27 cellular contexts compared by ENCODE assay signal in genomic region chr2:61807036-61807757, GRCh38. TPM values are rescaled to one million over a fixed set of nuclear protein-coding genes. Genes with fewer than 3 reads are reported as not detected.
DNase-seq lines count a peak whose midpoint lies in the region; ATAC-seq, FAIRE-seq and TF ChIP-seq lines count a peak whose summit lies in the region.
"Had no signal": no experiment of that assay in that cellular context is flagged by ENCODE, and none has a peak within 500 bp of the region (broad histone marks: within the 10 kb centered on the region; RNA-seq: fewer than 3 reads in every experiment).

No MANE protein-coding gene starts in this region.

- H3K36me3 ChIP-seq in MM.1S (replicated peaks; ENCODE audit: insufficient read depth, low read length) (no peaks in the 10 kb centered on the region), GM12878 (ENCODE audit: control insufficient read depth in 2 of 2, insufficient read depth in 2 of 2, low read length in 1 of 2) (no peaks in the 10 kb centered on the region)
- H3K36me3 ChIP-seq: HAP-1, SJSA1 had no signal

- H3F3A ChIP-seq in MM.1S (ENCODE audit: insufficient read depth, low read length) = peaks cover 15% of the 10 kb centered on the region; the same call in 1 of the 2 replicates

- H3K9me3 Mint-ChIP-seq in T-helper 2 cell treated with Interferon-gamma antibody and Interleukin-4, amounts not matched to agents 5 μg/mL and 100 μg/mL, for 36 hours = no peaks in the 10 kb centered on the region
- H3K9me3 Mint-ChIP-seq: HFFc6, IgD-negative memory B cell, T-cell had no signal

- no peaks in the 10 kb centered on the region for H3K27me3 ChIP-seq in MM.1S (replicated peaks; ENCODE audit: insufficient read depth, low read length)
- H3K27me3 ChIP-seq in GM12878 (replicated peaks in 1 of 2; ENCODE audit: control insufficient read depth in 2 of 2, insufficient read depth in 2 of 2, low read length in 1 of 2) = no peaks in the 10 kb centered on the region
- H3K27me3 ChIP-seq: SJSA1 had no signal

- POLR2A ChIA-PET in A549 (lab: Yijun Ruan, JAX) = interaction anchor here (0.7 kb wide), 3 partner anchors 43 to 662 kb away, joined by 4 to 8 read pairs (median 4); no protein-coding TSS in a partner anchor
- POLR2A ChIA-PET in GM12878 (lab: Charles Lee) = interaction anchor here (0.9 kb wide), 1 partner anchor 270 kb away, joined by 5 read pairs; no protein-coding TSS in a partner anchor

- TF ChIP-seq CTCF in A549 (IDR thresholded peaks at IDR 0.05) (no peak), GM13976 (IDR thresholded peaks at IDR 0.05; ENCODE audit: borderline replicate concordance, control extremely low read depth, extremely low read depth, insufficient read depth, missing control alignments) (no peak), MM.1S (IDR thresholded peaks at IDR 0.05; ENCODE audit: low read length) (no peak), GM12878 (IDR thresholded peaks at IDR 0.05 in 2 of 3, conservative IDR thresholded peaks at IDR 0.05 in 1 of 3; ENCODE audit: control insufficient read depth in 2 of 3, extremely low read depth in 1 of 3, insufficient read depth in 1 of 3, low read depth in 3 of 3, low read length in 3 of 3) (no peak)

- intact Hi-C loops in GM12878 (cut with micrococcal nuclease; ENCODE audit: unreplicated experiment) = no loop called here

- TF ChIP-seq POLR2A in A549 (IDR thresholded peaks at IDR 0.05; ENCODE audit: low read length) (no peak), GM12878 (IDR thresholded peaks at IDR 0.05; ENCODE audit: low read depth, low read length) (no peak)

- H3K4me1 ChIP-seq in A549 (no peaks in the 10 kb centered on the region), MM.1S (ENCODE audit: low read length) (peaks cover 14% of the 10 kb centered on the region), GM12878 (ENCODE audit: control insufficient read depth, insufficient read depth, low read length) (peaks cover 8% of the 10 kb centered on the region)
- H3K4me1 ChIP-seq: HAP-1, SJSA1 had no signal

- H3K9ac ChIP-seq in MM.1S (ENCODE audit: low read length) (no peak overlapping the region), GM12878 (ENCODE audit: control insufficient read depth, insufficient read depth, low read length) (no peak overlapping the region; the same call in 1 of the 2 replicates)
- H3K9ac ChIP-seq: KMS-11 had no signal

- 77% methylated on average over 3 of the region's 3 CpGs for WGBS in A549 (ENCODE audit: missing lambda C conversion rate)
- WGBS in GM12878 (ENCODE audit: insufficient coverage, insufficient replicate concordance, low lambda C conversion rate, missing lambda C conversion rate) = 43% methylated on average over 3 of the region's 3 CpGs

- H3K4me3 Mint-ChIP-seq in T-helper 2 cell treated with Interferon-gamma antibody and Interleukin-4, amounts not matched to agents 5 μg/mL and 100 μg/mL, for 36 hours = no peak overlapping the region
- H3K4me3 Mint-ChIP-seq: HFFc6, T-cell had no signal

- no TSS peak for BruUV-seq in GM12878 (replicated peaks; lab: Mats Ljungman, UMichigan)

- ATAC-seq in A549 (no peak), GM12878 (peak; percentile 75), left lobe of liver (no peak)
- ATAC-seq: PC-3, T-cell had no signal

- SMC1A ChIA-PET in GM12878 (lab: Charles Lee; ENCODE audit: uncharacterized antibody, unreplicated experiment) = interaction anchor here (0.8 to 1.0 kb wide), 3 partner anchors 32 to 46 kb away, joined by 3 read pairs; partner anchors contain the start of gene FAM161A

- H3K4me1 Mint-ChIP-seq in T-helper 2 cell treated with Interferon-gamma antibody and Interleukin-4, amounts not matched to agents 5 μg/mL and 100 μg/mL, for 36 hours (ENCODE audit: low read depth) = peaks cover 2% of the 10 kb centered on the region

- TF ChIP-seq EP300 in A549 (IDR thresholded peaks at IDR 0.05) (no peak), GM12878 (IDR thresholded peaks at IDR 0.05; ENCODE audit: borderline replicate concordance in 1 of 2, control insufficient read depth in 1 of 2, low read depth in 2 of 2, low read length in 2 of 2) (no peak)

- CTCF ChIA-PET in A549 (lab: Yijun Ruan, JAX) (interaction anchor here (0.5 to 0.7 kb wide), 2 partner anchors 249 to 600 kb away, joined by 3 read pairs; no protein-coding TSS in a partner anchor), GM12878 (lab: Yijun Ruan, JAX) (interaction anchor here (0.6 to 1.5 kb wide), 4 partner anchors 18 to 582 kb away, joined by 3 read pairs; no protein-coding TSS in a partner anchor)

- H3K79me2 ChIP-seq in MM.1S (ENCODE audit: low read length) (no peaks in the 10 kb centered on the region), GM12878 (ENCODE audit: control insufficient read depth, insufficient read depth, low read length) (no peaks in the 10 kb centered on the region)

- H4K20me1 ChIP-seq in MM.1S (ENCODE audit: insufficient read depth, low read length) = no peaks in the 10 kb centered on the region
- no peaks in the 10 kb centered on the region for H4K20me1 ChIP-seq in GM12878 (ENCODE audit: control insufficient read depth, insufficient read depth)

- RAD21 ChIA-PET in GM12878 (lab: Charles Lee; ENCODE audit: unreplicated experiment) = interaction anchor here (0.8 kb wide), 1 partner anchor 15 kb away, joined by 4 read pairs; no protein-coding TSS in a partner anchor

- H3K4me2 ChIP-seq in A549 = no peak overlapping the region
- peak overlapping the region; percentile 19; the same call in 1 of the 2 replicates for H3K4me2 ChIP-seq in MM.1S (ENCODE audit: low read depth, low read length)
- H3K4me2 ChIP-seq in GM12878 (ENCODE audit: control insufficient read depth, insufficient read depth) = peak overlapping the region; percentile 66
- H3K4me2 ChIP-seq: KMS-11 had no signal

- no peak overlapping the region for H3K27ac ChIP-seq in A549
- H3K27ac ChIP-seq in MM.1S (ENCODE audit: low read length) = peak overlapping the region; percentile 64; the same call in 1 of the 2 replicates
- peak overlapping the region; percentile 79 for H3K27ac ChIP-seq in GM12878 (ENCODE audit: control insufficient read depth, insufficient read depth)
- H3K27ac ChIP-seq: 22Rv1, KMS-11, SJSA1 had no signal

- H3K9me3 ChIP-seq in A549 (no peaks in the 10 kb centered on the region), MM.1S (replicated peaks; ENCODE audit: insufficient read depth, low read length) (no peaks in the 10 kb centered on the region), GM12878 (replicated peaks; ENCODE audit: control insufficient read depth, insufficient read depth, low read length) (no peaks in the 10 kb centered on the region)
- H3K9me3 ChIP-seq: HAP-1, SJSA1 had no signal

- H3K27ac Mint-ChIP-seq in T-helper 2 cell treated with Interferon-gamma antibody and Interleukin-4, amounts not matched to agents 5 μg/mL and 100 μg/mL, for 36 hours = no peak overlapping the region
- H3K27ac Mint-ChIP-seq: HFFc6, IgD-negative memory B cell, T-cell had no signal

- FAIRE-seq in A549 (lab: Jason Lieb, UNC) (no peak), GM12878 (lab: Jason Lieb, UNC) (peak; percentile 79)

- H2AFZ ChIP-seq in MM.1S (ENCODE audit: low read length) = peak overlapping the region; percentile 6
- peak overlapping the region; percentile 33 for H2AFZ ChIP-seq in GM12878 (ENCODE audit: control insufficient read depth, low read depth, low read length)

- DNase-seq in A549 (ENCODE audit: low read depth in 1 of 2, low spot score in 1 of 2) = no peak
- DNase-seq in GM13976 (ENCODE audit: low spot score) = peak; percentile 51
- peak; percentile 66 for DNase-seq in MM.1S
- DNase-seq in GM12878 (ENCODE audit: low read depth, low spot score) = peak; percentile 24
- DNase-seq in T-helper 2 cell treated with Interferon-gamma antibody and Interleukin-4, amounts not matched to agents 5 μg/mL and 100 μg/mL, for 36 hours (ENCODE audit: low spot score) = no peak
- no peak for DNase-seq in SHP77 (lab: John Stamatoyannopoulos, UW)
- DNase-seq in left lobe of liver (ENCODE audit: low spot score) = no peak
- DNase-seq in stimulated activated naive CD4-positive, alpha-beta T cell treated with Interleukin-2 at 50 U/mL for 16 hours (lab: John Stamatoyannopoulos, UW) = no peak
- DNase-seq: ACHN, Calu3, DMS79 treated with DMSO at 0.1 percent for 48 hours, GF-D8, GOT3, HFFc6, NCI-H1048, NCI-H1694, NCI-H2029 treated with DMSO at 0.1 percent for 48 hours, NCI-H446, NCI-H524 treated with DMSO at 0.1 percent for 48 hours, NCI-H774, PC-3, T-cell had no signal

- H3K27me3 Mint-ChIP-seq in T-helper 2 cell treated with Interferon-gamma antibody and Interleukin-4, amounts not matched to agents 5 μg/mL and 100 μg/mL, for 36 hours (ENCODE audit: low read depth) = peaks cover 6% of the 10 kb centered on the region

- no peak overlapping the region for H3K4me3 ChIP-seq in A549
- no peak overlapping the region for H3K4me3 ChIP-seq in MM.1S (ENCODE audit: low read length)
- H3K4me3 ChIP-seq in GM12878 = 0 out of 2 replicates have a peak overlapping the region, but pooled peaks have one; percentile 5
- H3K4me3 ChIP-seq: HAP-1, SJSA1 had no signal

- H3K36me3 Mint-ChIP-seq in T-helper 2 cell treated with Interferon-gamma antibody and Interleukin-4, amounts not matched to agents 5 μg/mL and 100 μg/mL, for 36 hours (ENCODE audit: low read depth) = no peaks in the 10 kb centered on the region
- H3K36me3 Mint-ChIP-seq: IgD-negative memory B cell, T-cell had no signal

- TF ChIP-seq RAD21 in A549 (conservative IDR thresholded peaks at IDR 0.05 in 1 of 2, IDR thresholded peaks at IDR 0.05 in 1 of 2) (no peak), GM12878 (IDR thresholded peaks at IDR 0.05; ENCODE audit: insufficient read depth, low read depth, low read length) (no peak)

- no peaks in the 10 kb centered on the region for H3K9me2 ChIP-seq in MM.1S (replicated peaks; ENCODE audit: insufficient read depth, low read length)

- in situ Hi-C loops in GM13976 (cut with MboI; ENCODE audit: low sequenced_read_pairs, unreplicated experiment) = no loop called here
- in situ Hi-C loops in GM12878 (cut with MboI) = no loop called here

RNA-seq across cellular contexts. Expression of gene FAM161A, which starts 46.7 kb away (rescaled TPM):
- polyA plus RNA-seq in A549 (2011; rRNA removed) = 5.8 and 10.0 TPM in 2 replicates
- 1.2 and 1.3 TPM in 2 replicates for polyA plus RNA-seq in A549 (2012; cell fraction: cytosol; rRNA removed)
- polyA plus RNA-seq in A549 (2012; cell fraction: nucleus; rRNA removed) = 1.3 and 2.7 TPM in 2 replicates
- polyA plus RNA-seq in A549 (2017; fragmentation: RNase III; extraction: RNeasy Plus Mini Kit Qiagen cat#74134 plus additional on column Dnase treatment) = 11.0 to 12.3 TPM (median 11.8 TPM) in 3 replicates
- polyA minus RNA-seq in A549 (2011; rRNA and poly(A)+ RNA removed) = 1.3 and 1.9 TPM in 2 replicates
- 21.5 and 21.9 TPM in 2 replicates for total RNA-seq in GM12878 (2013; cell fraction: nucleolus; rRNA removed)
- 5.8 and 7.5 TPM in 2 replicates for total RNA-seq in GM12878 (2014; rRNA removed)
- 11.9 and 13.5 TPM in 2 replicates for total RNA-seq in GM12878 (2014; rRNA removed; fragmentation: Illumina TruSeq; extraction: Trizol)
- 6.9 and 7.0 TPM in 2 replicates for total RNA-seq in GM12878 (2021)
- polyA plus RNA-seq in GM12878 (2011; ENCODE audit: low read depth) = 2.6 TPM
- 2.2 and 3.3 TPM in 2 replicates for polyA plus RNA-seq in GM12878 (2011; rRNA removed)
- polyA plus RNA-seq in GM12878 (2011; cell fraction: cytosol; rRNA removed) = 0.84 and 0.88 TPM in 2 replicates
- polyA plus RNA-seq in GM12878 (2011; cell fraction: nucleus; rRNA removed) = 1.1 and 2.2 TPM in 2 replicates
- 4.6 and 5.4 TPM in 2 replicates for polyA plus RNA-seq in GM12878 (2012)
- polyA plus RNA-seq in GM12878 (2014; fragmentation: Illumina TruSeq; extraction: Trizol) = 12.2 and 18.4 TPM in 2 replicates
- 1 to 10 TPM; 4.3 to 5.4 TPM for polyA plus RNA-seq in GM12878 (2014; fragmentation: Nextera tagmentation; extraction: Ambion mirVana)
- polyA plus RNA-seq in GM12878 (2014; rRNA removed) = 9.7 and 10.7 TPM in 2 replicates
- 10 to 100 TPM; 10.2 to 10.6 TPM for polyA plus RNA-seq in GM12878 (2016; fragmentation: Nextera tagmentation; extraction: Ambion mirVana)
- 1.1 and 1.6 TPM in 2 replicates for polyA minus RNA-seq in GM12878 (2011; rRNA and poly(A)+ RNA removed)
- 0.42 and 1.1 TPM in 2 replicates for polyA minus RNA-seq in GM12878 (2011; cell fraction: cytosol; rRNA and poly(A)+ RNA removed)
- 0.86 and 1.2 TPM in 2 replicates for polyA minus RNA-seq in GM12878 (2011; cell fraction: nucleus; rRNA and poly(A)+ RNA removed)
- total RNA-seq in left lobe of liver = 0.75 TPM

Comparison
In these comparisons a context has a peak if more than half of its experiments do, and no peak if none do; other contexts are left out.
1. DNase-seq: peak in GM13976 (single experiment), MM.1S (single experiment) and GM12878 (single experiment); none in A549 (0 of 2), T-helper 2 cell treated with Interferon-gamma antibody and Interleukin-4, amounts not matched to agents 5 μg/mL and 100 μg/mL, for 36 hours (single experiment), SHP77 (0 of 2), left lobe of liver (single experiment) and stimulated activated naive CD4-positive, alpha-beta T cell treated with Interleukin-2 at 50 U/mL for 16 hours (single experiment).
2. H3K27ac ChIP-seq: peak in MM.1S (single experiment) and GM12878 (single experiment); none in A549 (0 of 2).
3. Of the 24 proteins assayed by ChIP-seq in both GM12878 and A549: peak only in GM12878: JUNB; only in A549: none; in both: none; in neither: 22; mixed calls (peak in some experiments, not most) for 1.